Comparison of ENCODE assay signal across 10 cellular contexts in the genomic region with DNA sequence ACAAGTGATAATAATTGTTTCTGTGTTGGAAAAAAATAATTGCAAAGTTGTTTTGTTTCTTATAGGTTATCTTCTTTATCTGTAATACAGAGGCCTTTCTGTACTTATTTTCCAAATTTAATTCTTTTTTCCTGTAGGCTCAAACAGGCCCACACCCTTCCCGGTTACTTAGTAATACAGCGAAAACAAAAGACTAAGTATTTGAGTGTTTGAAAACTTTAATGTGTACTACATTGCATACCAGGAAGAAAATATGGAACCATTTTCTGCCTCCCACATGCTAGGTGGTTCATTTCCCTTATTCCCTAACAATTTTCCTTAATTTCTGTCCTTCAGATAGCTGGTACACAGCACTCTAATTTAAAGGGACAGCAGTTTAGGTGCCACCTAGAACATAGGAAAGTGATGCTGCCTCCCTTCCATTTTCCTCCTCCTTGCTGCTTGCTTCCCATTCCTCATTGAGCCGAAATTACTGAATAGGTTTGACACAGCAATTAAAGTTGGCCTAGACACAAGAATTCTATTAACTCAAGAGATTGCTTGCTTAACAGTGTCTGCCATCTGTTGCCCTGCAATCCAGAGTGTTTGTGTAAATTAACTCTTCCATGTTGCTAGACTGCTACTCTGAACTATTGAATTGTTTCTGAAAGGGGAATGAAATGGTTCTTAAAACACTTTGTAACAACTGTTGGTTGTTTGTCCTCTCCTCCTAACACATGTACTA. TPM values are rescaled to one million over a fixed set of nuclear protein-coding genes. Genes with fewer than 3 reads are reported as not detected.
A peak's percentile ranks its signal among the peaks of the same experiment; 100 is the strongest.
DNase-seq lines count a peak whose midpoint lies in the region; ATAC-seq and TF ChIP-seq lines count a peak whose summit lies in the region.
"Had no signal": no experiment of that assay in that cellular context is flagged by ENCODE, and none has a peak within 500 bp of the region (broad histone marks: within the 10 kb centered on the region; RNA-seq: fewer than 3 reads in every experiment).

No MANE protein-coding gene starts in this region.

- no peak overlapping the region for H3K4me2 ChIP-seq in PC-9

- peak overlapping the region; percentile 46 for H3K4me3 Mint-ChIP-seq in glutamatergic neuron (ENCODE audit: unreplicated experiment)

- H3K9me3 ChIP-seq in PC-9 (ENCODE audit: insufficient read depth, low read depth) (no peaks in the 10 kb centered on the region), testis (no peaks in the 10 kb centered on the region)
- H3K9me3 ChIP-seq: tibial artery had no signal

- H3K79me2 ChIP-seq in PC-9 (ENCODE audit: low read depth): peaks cover 61% of the 10 kb centered on the region

- BruUV-seq in PC-9 (replicated peaks; lab: Mats Ljungman, UMichigan): no TSS peak

- no peaks in the 10 kb centered on the region; the same call in 1 of the 2 replicates for H3K4me1 ChIP-seq in PC-9 (replicated peaks; ENCODE audit: insufficient read depth)
- H3K4me1 ChIP-seq in testis: peaks cover 23% of the 10 kb centered on the region

- H3K36me3 ChIP-seq in PC-9 (ENCODE audit: low read depth) (peaks cover 45% of the 10 kb centered on the region), testis (ENCODE audit: low read depth, missing control alignments) (no peaks in the 10 kb centered on the region)

- peaks cover 61% of the 10 kb centered on the region for H3F3A ChIP-seq in PC-9 (ENCODE audit: insufficient read depth, low read depth)

- 34 to 54% methylated on average over 3 of the region's 3 CpGs for WGBS in testis, 2 donors

- POLR2A ChIA-PET in PC-9 (lab: Charles Lee; ENCODE audit: unreplicated experiment): no interaction called here

- H3K36me3 Mint-ChIP-seq in glutamatergic neuron (ENCODE audit: unreplicated experiment): peaks cover 3% of the 10 kb centered on the region

- H3K27me3 ChIP-seq in PC-9 (ENCODE audit: insufficient read depth, low read depth) (no peaks in the 10 kb centered on the region), testis (no peaks in the 10 kb centered on the region)
- H3K27me3 ChIP-seq: tibial artery had no signal

- peak overlapping the region; percentile 25 for H3K27ac ChIP-seq in PC-9
- peak overlapping the region in 15 of 21 experiments; percentile 8 to 76 (median 52) for H3K27ac ChIP-seq in skin epidermis
- peak overlapping the region in 1 of 2 donors; percentile 65 for H3K27ac ChIP-seq in testis
- H3K27ac ChIP-seq: tibial artery had no signal

- CTCF ChIA-PET in PC-9 (lab: Charles Lee): interaction anchor here (0.6 kb wide), 2 partner anchors 69 to 134 kb away, joined by 4 read pairs; no protein-coding TSS in a partner anchor

- H4K20me1 ChIP-seq in PC-9 (ENCODE audit: insufficient read depth): peaks cover 19% of the 10 kb centered on the region

- no peak for TF ChIP-seq CTCF in PC-9 (conservative IDR thresholded peaks at IDR 0.05)
- TF ChIP-seq CTCF in glutamatergic neuron (IDR thresholded peaks at IDR 0.05; ENCODE audit: partially characterized antibody, unreplicated experiment): no peak
- no peak for TF ChIP-seq CTCF in testis (IDR thresholded peaks at IDR 0.05)

- intact Hi-C loops in PC-9 (cut with micrococcal nuclease; ENCODE audit: unreplicated experiment): loop anchor here (10.0 kb wide), 1 partner anchor 196 kb away; no protein-coding TSS in a partner anchor
- intact Hi-C loops in testis (cut with DNase I; ENCODE audit: low total_unique reads): no loop called here

- H2AFZ ChIP-seq in PC-9: no peak overlapping the region

- no peaks in the 10 kb centered on the region for H3K27me3 Mint-ChIP-seq in glutamatergic neuron (ENCODE audit: unreplicated experiment)

- H3K9me2 ChIP-seq in PC-9 (ENCODE audit: insufficient read depth): no peaks in the 10 kb centered on the region

- no peak for ATAC-seq in HG03108 (IDR thresholded peaks at IDR 0.05; ENCODE audit: unreplicated experiment)

- peak overlapping the region; percentile 57 for H3K27ac Mint-ChIP-seq in glutamatergic neuron (ENCODE audit: unreplicated experiment)

- DNase-seq in DMS153 (lab: John Stamatoyannopoulos, UW) (peak; percentile 8), DMS153 treated with DMSO at 0.1 percent for 48 hours (lab: John Stamatoyannopoulos, UW; ENCODE audit: unreplicated experiment) (no peak), PC-9 (no peak), glutamatergic neuron (no peak), testis (no peak), KG1 (lab: John Stamatoyannopoulos, UW) (no peak)
- DNase-seq: 8988T, tibial artery had no signal

- H3K4me3 ChIP-seq in PC-9 (no peak overlapping the region), skin epidermis (no peak overlapping the region), testis (no peak overlapping the region)
- H3K4me3 ChIP-seq: tibial artery had no signal

- H3K4me1 Mint-ChIP-seq in glutamatergic neuron (ENCODE audit: low read depth, unreplicated experiment): peaks cover 27% of the 10 kb centered on the region

- no peaks in the 10 kb centered on the region for H3K9me3 Mint-ChIP-seq in glutamatergic neuron (ENCODE audit: unreplicated experiment)

- no peak for TF ChIP-seq POLR2A in testis (IDR thresholded peaks at IDR 0.05)

RNA-seq across cellular contexts. Expression of a gene that starts 24.2 kb away (rescaled TPM):
- 29.3 and 29.8 TPM in 2 replicates for total RNA-seq in PC-9 (2021)
- 124 TPM for total RNA-seq in glutamatergic neuron (ENCODE audit: unreplicated experiment)
- total RNA-seq in testis: 10 to 100 TPM; 65.8 to 85.0 TPM
- polyA plus RNA-seq in testis (ENCODE audit: insufficient read depth, low read depth, low replicate concordance): 91.9 TPM
